8 cellular contexts compared by ENCODE assay signal in genomic region chr10:69629897-69630650, GRCh38. TPM values are rescaled to one million over a fixed set of nuclear protein-coding genes. Genes with fewer than 3 reads are reported as not detected.
DNase-seq lines count a peak whose midpoint lies in the region; ATAC-seq and TF ChIP-seq lines count a peak whose summit lies in the region.

Gene FAM241B (plus strand): TSS chr10:69630247. CDS start chr10:69631744, 1,497 bp downstream.

- peak within 1 kb of the TSS in 3 of 4 donors; percentile 61 to 68 (median 64) for H3K27ac ChIP-seq in esophagus squamous epithelium
- H3K27ac ChIP-seq in neural cell (ENCODE audit: low read length): peak within 1 kb of the TSS; percentile 57

- peak within 1 kb of the TSS; percentile 46 to 90 (median 72) for H3K4me3 ChIP-seq in esophagus squamous epithelium
- peak within 1 kb of the TSS; percentile 99 for H3K4me3 ChIP-seq in neural cell (ENCODE audit: low read length)

- peaks cover 3% of the 10 kb centered on the region for H3K9me3 Mint-ChIP-seq in activated T-cell treated with anti-CD3 and anti-CD28 coated beads, Interleukin-2, amount 50 U/mL, for 24 hours
- H3K9me3 Mint-ChIP-seq in stimulated activated naive CD8-positive, alpha-beta T cell treated with anti-CD3 and anti-CD28 coated beads, Interleukin-15, Interleukin-2, amounts not matched to agents 100 ng/mL and 50 ng/mL, for 24 hours: no peaks in the 10 kb centered on the region

- H3K9me3 ChIP-seq in esophagus squamous epithelium (no peaks in the 10 kb centered on the region), neural cell (ENCODE audit: low read length) (no peaks in the 10 kb centered on the region)

- peak; percentile 64 for ATAC-seq in GM21381 (IDR thresholded peaks at IDR 0.05; ENCODE audit: unreplicated experiment)

- peak within 1 kb of the TSS; percentile 98 for H3K4me2 ChIP-seq in neural cell (ENCODE audit: low read length)

- TF ChIP-seq RAD21 in neural cell (conservative IDR thresholded peaks at IDR 0.05): peak; percentile 74

- no peaks in the 10 kb centered on the region for H3K9me2 ChIP-seq in neural cell (ENCODE audit: insufficient read depth, low read length)

- peaks cover 17% of the 10 kb centered on the region for H3K36me3 Mint-ChIP-seq in activated T-cell treated with anti-CD3 and anti-CD28 coated beads, Interleukin-2, amount 50 U/mL, for 24 hours (ENCODE audit: low read depth)
- H3K36me3 Mint-ChIP-seq in stimulated activated naive CD8-positive, alpha-beta T cell treated with anti-CD3 and anti-CD28 coated beads, Interleukin-15, Interleukin-2, amounts not matched to agents 100 ng/mL and 50 ng/mL, for 24 hours (ENCODE audit: low read depth): peaks cover 12% of the 10 kb centered on the region

- intact Hi-C loops in esophagus squamous epithelium (cut with DNase I): loop anchor here (10.0 kb wide), 1 partner anchor 215 kb away; the partner anchor contains the start of gene TACR2

- no peaks in the 10 kb centered on the region for H3K27me3 Mint-ChIP-seq in activated T-cell treated with anti-CD3 and anti-CD28 coated beads, Interleukin-2, amount 50 U/mL, for 24 hours
- no peaks in the 10 kb centered on the region for H3K27me3 Mint-ChIP-seq in stimulated activated naive CD8-positive, alpha-beta T cell treated with anti-CD3 and anti-CD28 coated beads, Interleukin-15, Interleukin-2, amounts not matched to agents 100 ng/mL and 50 ng/mL, for 24 hours

- H3K79me2 ChIP-seq in neural cell (replicated peaks; ENCODE audit: insufficient read depth, low read length): peaks cover 15% of the 10 kb centered on the region

- H3K36me3 ChIP-seq in esophagus squamous epithelium (peaks cover 0 to 16% (median 0%) of the 10 kb centered on the region in 3 donors), neural cell (ENCODE audit: insufficient read depth, low read length) (no peaks in the 10 kb centered on the region)

- peak; percentile 64 for TF ChIP-seq EP300 in neural cell (conservative IDR thresholded peaks at IDR 0.05; ENCODE audit: poor library complexity, severe bottlenecking)

- H3K4me3 Mint-ChIP-seq in activated T-cell treated with anti-CD3 and anti-CD28 coated beads, Interleukin-2, amount 50 U/mL, for 24 hours: peak within 1 kb of the TSS; percentile 73
- peak within 1 kb of the TSS; percentile 73 for H3K4me3 Mint-ChIP-seq in stimulated activated naive CD8-positive, alpha-beta T cell treated with anti-CD3 and anti-CD28 coated beads, Interleukin-15, Interleukin-2, amounts not matched to agents 100 ng/mL and 50 ng/mL, for 24 hours

- DNase-seq in AG08395 (ENCODE audit: low spot score) (peak; percentile 67), NCI-H526 (lab: John Stamatoyannopoulos, UW) (peak; percentile 1 to 77), esophagus squamous epithelium (lab: John Stamatoyannopoulos, UW) (no peak), AML-193 (lab: John Stamatoyannopoulos, UW) (no peak)
- peak; percentile 86 for DNase-seq in activated T-cell treated with anti-CD3 and anti-CD28 coated beads, Interleukin-2, amount 50 U/mL, for 24 hours

- H3K4me1 Mint-ChIP-seq in activated T-cell treated with anti-CD3 and anti-CD28 coated beads, Interleukin-2, amount 50 U/mL, for 24 hours (ENCODE audit: low read depth): peaks cover 15% of the 10 kb centered on the region
- H3K4me1 Mint-ChIP-seq in stimulated activated naive CD8-positive, alpha-beta T cell treated with anti-CD3 and anti-CD28 coated beads, Interleukin-15, Interleukin-2, amounts not matched to agents 100 ng/mL and 50 ng/mL, for 24 hours (ENCODE audit: low read depth): peaks cover 4% of the 10 kb centered on the region

- peak within 1 kb of the TSS; percentile 72 for H2AFZ ChIP-seq in neural cell (ENCODE audit: low read depth, low read length)

- peak in 1 of 4 donors; percentile 25 for TF ChIP-seq POLR2A in esophagus squamous epithelium (IDR thresholded peaks at IDR 0.05)

- no peaks in the 10 kb centered on the region for H4K20me1 ChIP-seq in neural cell (ENCODE audit: insufficient read depth)

- H3K27ac Mint-ChIP-seq in activated T-cell treated with anti-CD3 and anti-CD28 coated beads, Interleukin-2, amount 50 U/mL, for 24 hours: peak within 1 kb of the TSS; percentile 73
- no peak within 1 kb of the TSS for H3K27ac Mint-ChIP-seq in stimulated activated naive CD8-positive, alpha-beta T cell treated with anti-CD3 and anti-CD28 coated beads, Interleukin-15, Interleukin-2, amounts not matched to agents 100 ng/mL and 50 ng/mL, for 24 hours

- WGBS in esophagus squamous epithelium, 2 donors: 12% methylated on average over 9 to 13 of the region's 72 CpGs

- TF ChIP-seq CTCF in esophagus squamous epithelium (IDR thresholded peaks at IDR 0.05) (peak; percentile 86 to 99 (median 92)), neural cell (IDR thresholded peaks at IDR 0.05; ENCODE audit: poor library complexity, severe bottlenecking) (peak; percentile 87)

- H3K4me1 ChIP-seq in esophagus squamous epithelium: peaks cover 8 to 22% (median 10%) of the 10 kb centered on the region in 3 donors

- H3K9ac ChIP-seq in neural cell (ENCODE audit: low read length): peak within 1 kb of the TSS; percentile 95

- H3K27me3 ChIP-seq in esophagus squamous epithelium (peaks cover 0 to 9% (median 0%) of the 10 kb centered on the region in 4 donors), neural cell (ENCODE audit: insufficient read depth, low read depth, low read length) (no peaks in the 10 kb centered on the region)

- H3F3A ChIP-seq in neural cell (ENCODE audit: insufficient read depth, low read length, poor library complexity, severe bottlenecking): no peaks in the 10 kb centered on the region

TF ChIP-seq in neural cell, 6 proteins besides CTCF, POLR2A, EP300 and RAD21:
- TF ChIP-seq TAF1 (IDR thresholded peaks at IDR 0.05; ENCODE audit: low read depth): peak; percentile 60
- peak; percentile 73 for TF ChIP-seq SMC3 (conservative IDR thresholded peaks at IDR 0.05; ENCODE audit: poor library complexity)
- no peak for TF ChIP-seq EZH2 (IDR thresholded peaks at IDR 0.05; ENCODE audit: borderline replicate concordance, insufficient read depth, low read length, poor library complexity, severe bottlenecking)
- TF ChIP-seq POLR2AphosphoS5 (IDR thresholded peaks at IDR 0.05): peak; percentile 94
- peak; percentile 56 for TF ChIP-seq MXI1 (conservative IDR thresholded peaks at IDR 0.05; ENCODE audit: poor library complexity, severe bottlenecking)
- TF ChIP-seq REST (IDR thresholded peaks at IDR 0.05; ENCODE audit: borderline replicate concordance): peak; percentile 17

RNA-seq across cellular contexts. Expression of gene FAM241B, which starts in this region (rescaled TPM):
- 1 to 10 TPM in 3 of 4 donors, not detected in 1; 1.2 to 1.7 (median 1.3) TPM for total RNA-seq in esophagus squamous epithelium
- polyA plus RNA-seq in neural cell: 135 TPM in 2 replicates
- 43.6 and 50.5 TPM in 2 replicates for polyA minus RNA-seq in neural cell

Comparison
In these comparisons a context has a peak if more than half of its experiments do, and no peak if none do; other contexts are left out.
1. DNase-seq: peak in AG08395 (single experiment), NCI-H526 (2 of 2) and activated T-cell treated with anti-CD3 and anti-CD28 coated beads, Interleukin-2, amount 50 U/mL, for 24 hours (single experiment); none in esophagus squamous epithelium (single experiment) and AML-193 (0 of 2).